1 cellular context compared by ENCODE assay signal in genomic region chr1:117605811-117606607, GRCh38.
A peak's percentile ranks its signal among the peaks of the same experiment; 100 is the strongest.
TF ChIP-seq lines count a peak whose summit lies in the region.

Gene TENT5C (plus strand): TSS chr1:117606048. CDS start chr1:117622869, 16,821 bp downstream.

TF ChIP-seq in K562, 482 proteins besides CTCF, POLR2A, EP300 and RAD21 (continued from another document and continues in another):
- TF ChIP-seq CREB3 (tag; conservative IDR thresholded peaks at IDR 0.05; ENCODE audit: low read depth), result no peak
- peak in 1 of 2 experiments; percentile 68; a peak in 2 of 4 replicates for TF ChIP-seq ZMIZ1 (IDR thresholded peaks at IDR 0.05; ENCODE audit: low read depth in 2 of 2, low read length in 2 of 2)
- no peak for TF ChIP-seq ETS2 (tag; IDR thresholded peaks at IDR 0.05; ENCODE audit: borderline replicate concordance, poor library complexity, severe bottlenecking)
- no peak for TF ChIP-seq ZNF512 (tag; IDR thresholded peaks at IDR 0.05)
- no peak for TF ChIP-seq MCM2 (IDR thresholded peaks at IDR 0.05; ENCODE audit: low read depth)
- no peak for TF ChIP-seq ZNF609 (CRISPR knock-in tag; IDR thresholded peaks at IDR 0.05; ENCODE audit: borderline replicate concordance)
- no peak; the same call in 1 of the 2 replicates for TF ChIP-seq NFIC (IDR thresholded peaks at IDR 0.05)
- no peak for TF ChIP-seq BACH1 (tag; IDR thresholded peaks at IDR 0.05)
- TF ChIP-seq SNAPC5 (CRISPR knock-in tag; IDR thresholded peaks at IDR 0.05), result no peak
- TF ChIP-seq ASH1L (IDR thresholded peaks at IDR 0.05; ENCODE audit: borderline replicate concordance, low read depth, partially characterized antibody), result no peak
- TF ChIP-seq MAZ (CRISPR knock-in tag; conservative IDR thresholded peaks at IDR 0.05 in 1 of 2, IDR thresholded peaks at IDR 0.05 in 1 of 2), result peak; percentile 90 to 91
- TF ChIP-seq STAG1 (CRISPR knock-in tag; IDR thresholded peaks at IDR 0.05; ENCODE audit: borderline replicate concordance), result no peak
- TF ChIP-seq IRF9 (tag; IDR thresholded peaks at IDR 0.05), result no peak
- TF ChIP-seq TGIF2 (CRISPR knock-in tag; IDR thresholded peaks at IDR 0.05), result no peak
- TF ChIP-seq ZSCAN29 (IDR thresholded peaks at IDR 0.05), result no peak; the same call in 1 of the 2 replicates
- no peak for TF ChIP-seq LARP7 (IDR thresholded peaks at IDR 0.05)
- no peak for TF ChIP-seq ZFPM2 (CRISPR knock-in tag; IDR thresholded peaks at IDR 0.05)
- TF ChIP-seq THAP7 (CRISPR knock-in tag; IDR thresholded peaks at IDR 0.05), result no peak
- no peak for TF ChIP-seq YBX1 (IDR thresholded peaks at IDR 0.05)
- TF ChIP-seq NEUROD1 (IDR thresholded peaks at IDR 0.05; ENCODE audit: borderline replicate concordance, low read depth, low read length, partially characterized antibody), result peak; percentile 4
- no peak for TF ChIP-seq CHCHD3 (CRISPR knock-in tag; IDR thresholded peaks at IDR 0.05)
- TF ChIP-seq COPS2 (conservative IDR thresholded peaks at IDR 0.05), result no peak
- no peak for TF ChIP-seq ILF3 (IDR thresholded peaks at IDR 0.05; ENCODE audit: borderline replicate concordance)
- no peak for TF ChIP-seq ZNF699 (CRISPR knock-in tag; IDR thresholded peaks at IDR 0.05; ENCODE audit: insufficient replicate concordance)
- no peak for TF ChIP-seq HEY1 (CRISPR knock-in tag; IDR thresholded peaks at IDR 0.05; ENCODE audit: borderline replicate concordance)
- peak; percentile 65 for TF ChIP-seq ZFX (CRISPR knock-in tag; IDR thresholded peaks at IDR 0.05)
- peak; percentile 96 for TF ChIP-seq MXI1 (IDR thresholded peaks at IDR 0.05; ENCODE audit: low read depth, low read length)
- TF ChIP-seq GABPB1 (CRISPR knock-in tag; IDR thresholded peaks at IDR 0.05), result peak; percentile 18; the same call in 1 of the 2 replicates
- TF ChIP-seq ZNF766 (CRISPR knock-in tag; conservative IDR thresholded peaks at IDR 0.05), result no peak
- TF ChIP-seq CREM (IDR thresholded peaks at IDR 0.05; ENCODE audit: low read depth), result peak; percentile 5; the same call in 1 of the 2 replicates
- no peak for TF ChIP-seq MAFG (tag; conservative IDR thresholded peaks at IDR 0.05)
- TF ChIP-seq ZNF318 (IDR thresholded peaks at IDR 0.05; ENCODE audit: borderline replicate concordance in 1 of 2, low read depth in 1 of 2), result no peak
- no peak for TF ChIP-seq ZNF253 (CRISPR knock-in tag; conservative IDR thresholded peaks at IDR 0.05)
- peak; percentile 94 for TF ChIP-seq SP1 (CRISPR knock-in tag; IDR thresholded peaks at IDR 0.05)
- TF ChIP-seq ATF2 (CRISPR knock-in tag; IDR thresholded peaks at IDR 0.05), result no peak
